Comparison of ENCODE assay signal across 1 cellular context in the genomic region with DNA sequence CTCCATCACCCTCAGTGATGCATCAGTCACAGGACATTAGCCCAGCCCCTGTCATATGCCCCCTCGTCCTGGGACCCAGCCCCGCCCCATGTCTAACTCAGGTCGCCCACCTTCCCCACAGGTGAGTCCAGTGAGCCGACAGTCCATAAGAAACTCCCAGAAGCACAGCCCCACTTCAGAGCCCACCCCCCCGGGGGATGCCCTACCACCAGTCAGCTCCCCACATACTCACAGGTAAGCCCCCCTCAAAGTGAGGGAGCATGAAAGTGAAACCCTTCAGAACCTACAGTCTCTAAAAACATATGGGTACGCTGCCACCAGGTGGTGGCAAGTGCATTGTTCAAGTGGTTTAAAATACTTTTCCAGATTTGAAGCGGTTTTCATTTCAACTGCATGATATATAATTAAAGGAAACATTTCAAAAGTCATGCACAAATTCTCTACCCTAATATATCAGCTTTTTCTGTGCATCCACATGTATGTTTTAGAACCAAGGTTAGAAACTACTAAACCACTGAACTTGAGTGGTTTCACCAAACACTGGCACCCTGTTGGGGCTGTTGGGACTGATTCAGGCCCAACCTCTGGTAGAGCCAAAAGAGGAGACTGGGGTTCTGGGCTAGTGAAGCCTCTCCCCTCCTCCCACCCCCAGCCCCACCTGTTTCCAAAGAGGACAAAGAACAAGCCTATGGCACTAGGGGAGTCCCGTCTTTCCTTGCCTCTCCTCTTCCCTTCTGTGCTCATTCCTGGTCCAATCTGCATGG.
A peak's percentile ranks its signal among the peaks of the same experiment; 100 is the strongest.
TF ChIP-seq lines count a peak whose summit lies in the region.

No MANE protein-coding gene starts in this region.

TF ChIP-seq in SK-N-SH, 30 proteins besides CTCF, POLR2A, EP300 and RAD21:
- TF ChIP-seq SMC3 (IDR thresholded peaks at IDR 0.05; ENCODE audit: low read depth, low read length), result peak; percentile 33; the same call in 1 of the 2 replicates
- TF ChIP-seq RCOR1 (IDR thresholded peaks at IDR 0.05; ENCODE audit: low read length), result no peak
